In the genomic region with DNA sequence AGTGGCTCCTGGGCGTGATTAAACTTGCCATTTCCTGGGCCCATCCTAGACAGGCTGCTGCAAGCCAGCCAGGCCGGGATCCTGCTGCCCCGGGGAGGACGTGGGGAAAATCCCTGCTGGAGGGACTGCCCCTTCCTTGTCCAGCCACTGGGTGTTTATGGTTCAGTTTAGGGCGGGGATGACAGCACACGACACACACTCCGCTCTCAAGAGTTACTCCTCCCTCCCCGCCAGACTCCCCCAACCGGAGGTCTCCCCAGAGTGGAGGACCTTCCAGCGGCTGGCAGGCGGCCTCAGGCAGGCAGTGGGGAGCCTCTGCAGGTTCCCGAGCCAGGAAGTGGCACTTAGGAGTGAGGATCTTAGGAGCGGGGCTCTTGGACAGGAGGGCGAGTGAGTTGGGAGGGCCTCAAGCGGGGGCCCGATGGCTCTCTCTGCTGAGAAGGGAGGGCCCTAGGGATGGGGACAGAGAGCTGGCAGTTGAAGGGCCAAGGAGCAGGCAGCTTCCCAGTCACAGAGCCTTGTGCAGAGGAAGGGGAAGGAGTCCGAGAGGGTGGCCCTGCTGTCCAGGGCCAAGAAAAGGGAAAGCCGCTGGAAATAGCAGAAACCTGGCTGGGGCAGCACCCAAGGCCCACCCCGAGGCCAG, we compare ENCODE assay signal across 12 cellular contexts. TPM values are rescaled to one million over a fixed set of nuclear protein-coding genes. Genes with fewer than 3 reads are reported as not detected.
A peak's percentile ranks its signal among the peaks of the same experiment; 100 is the strongest.
DNase-seq lines count a peak whose midpoint lies in the region; ATAC-seq, FAIRE-seq and TF ChIP-seq lines count a peak whose summit lies in the region.
"Had no signal": no experiment of that assay in that cellular context is flagged by ENCODE, and none has a peak within 500 bp of the region (broad histone marks: within the 10 kb centered on the region; RNA-seq: fewer than 3 reads in every experiment).

No MANE protein-coding gene starts in this region.

- no peak overlapping the region for H3K9ac ChIP-seq in mammary epithelial cell (ENCODE audit: insufficient read depth, low read length)
- H3K9ac ChIP-seq: KMS-11 had no signal

- TF ChIP-seq CTCF in bronchial epithelial cell (IDR thresholded peaks at IDR 0.05; ENCODE audit: insufficient read depth, low read length, severe bottlenecking): no peak
- no peak for TF ChIP-seq CTCF in mammary epithelial cell (conservative IDR thresholded peaks at IDR 0.05 in 1 of 2, IDR thresholded peaks at IDR 0.05 in 1 of 2; ENCODE audit: extremely low read depth in 1 of 2, insufficient read depth in 1 of 2, low read depth in 1 of 2, low read length in 2 of 2)

- H3K79me2 ChIP-seq in mammary epithelial cell (ENCODE audit: insufficient read depth, low read length): no peaks in the 10 kb centered on the region

- H3K27me3 Mint-ChIP-seq in activated CD8-positive, alpha-beta memory T cell treated with anti-CD3 and anti-CD28 coated beads, Interleukin-2, amount 10 ng/mL, durations not matched to agents 7 days and 5 days: no peaks in the 10 kb centered on the region
- no peaks in the 10 kb centered on the region for H3K27me3 Mint-ChIP-seq in natural killer cell treated with Interleukin-12 subunit alpha and Interleukin-12 subunit beta and Interleukin-15 and Interleukin-18, amount 100 ng/mL, for 72 hours

- H2AFZ ChIP-seq in mammary epithelial cell (ENCODE audit: low read depth, low read length): no peak overlapping the region

- no TSS peak for BruUV-seq in mammary epithelial cell (replicated peaks; lab: Mats Ljungman, UMichigan)

- no peak overlapping the region for H3K4me3 Mint-ChIP-seq in activated CD8-positive, alpha-beta memory T cell treated with anti-CD3 and anti-CD28 coated beads, Interleukin-2, amount 10 ng/mL, durations not matched to agents 7 days and 5 days
- H3K4me3 Mint-ChIP-seq in natural killer cell treated with Interleukin-12 subunit alpha and Interleukin-12 subunit beta and Interleukin-15 and Interleukin-18, amount 100 ng/mL, for 72 hours: peak overlapping the region; percentile 76

- H3K9me3 ChIP-seq in mammary epithelial cell (replicated peaks; ENCODE audit: insufficient read depth, low read length): no peaks in the 10 kb centered on the region

- peaks cover 71% of the 10 kb centered on the region for H3K4me1 Mint-ChIP-seq in activated CD8-positive, alpha-beta memory T cell treated with anti-CD3 and anti-CD28 coated beads, Interleukin-2, amount 10 ng/mL, durations not matched to agents 7 days and 5 days
- peaks cover 38 to 58% of the 10 kb centered on the region in 2 donors for H3K4me1 Mint-ChIP-seq in natural killer cell treated with Interleukin-12 subunit alpha and Interleukin-12 subunit beta and Interleukin-15 and Interleukin-18, amount 100 ng/mL, for 72 hours (ENCODE audit: low read depth in 2 of 2)

- 78% methylated on average over 12 of the region's 19 CpGs for WGBS in mammary epithelial cell (ENCODE audit: low coverage, missing lambda C conversion rate)

- intact Hi-C loops in mammary epithelial cell (cut with micrococcal nuclease): no loop called here

- peaks cover 27% of the 10 kb centered on the region for H3K36me3 Mint-ChIP-seq in activated CD8-positive, alpha-beta memory T cell treated with anti-CD3 and anti-CD28 coated beads, Interleukin-2, amount 10 ng/mL, durations not matched to agents 7 days and 5 days
- H3K36me3 Mint-ChIP-seq in natural killer cell treated with Interleukin-12 subunit alpha and Interleukin-12 subunit beta and Interleukin-15 and Interleukin-18, amount 100 ng/mL, for 72 hours: no peaks in the 10 kb centered on the region

- no peaks in the 10 kb centered on the region for H4K20me1 ChIP-seq in mammary epithelial cell (ENCODE audit: insufficient read depth, low read length)

- H3K36me3 ChIP-seq in bronchial epithelial cell (ENCODE audit: control insufficient read depth, insufficient read depth, low read length) (no peaks in the 10 kb centered on the region), mammary epithelial cell (ENCODE audit: insufficient read depth, low read length) (no peaks in the 10 kb centered on the region)

- H3K4me2 ChIP-seq in mammary epithelial cell (ENCODE audit: insufficient read depth, low read depth, low read length): no peak overlapping the region
- H3K4me2 ChIP-seq: KMS-11 had no signal

- CTCF ChIA-PET in activated CD8-positive, alpha-beta memory T cell treated with anti-CD3 and anti-CD28 coated beads, Interleukin-2, amount 10 ng/mL, durations not matched to agents 7 days and 5 days (lab: Charles Lee): interaction anchor here (0.6 to 7.6 kb wide), 4 partner anchors 10 to 54 kb away, joined by 3 to 62 read pairs (median 6); partner anchors contain the start of gene CAPN10
- CTCF ChIA-PET in mammary epithelial cell (lab: Charles Lee; ENCODE audit: low non-redundant PET): no interaction called here

- H3K4me3 ChIP-seq in bronchial epithelial cell (ENCODE audit: low read depth, low read length): no peak overlapping the region
- H3K4me3 ChIP-seq in mammary epithelial cell (replicated peaks in 1 of 3; ENCODE audit: insufficient read depth in 1 of 3, low read depth in 2 of 3, low read length in 3 of 3): no peak overlapping the region

- H3K4me1 ChIP-seq in mammary epithelial cell (ENCODE audit: insufficient read depth, low read length): no peaks in the 10 kb centered on the region

- no peak for ATAC-seq in activated CD8-positive, alpha-beta memory T cell treated with anti-CD3 and anti-CD28 coated beads, Interleukin-2, amount 10 ng/mL, durations not matched to agents 7 days and 5 days
- ATAC-seq in natural killer cell treated with Interleukin-12 subunit alpha and Interleukin-12 subunit beta and Interleukin-15 and Interleukin-18, amount 100 ng/mL, for 72 hours: no peak
- ATAC-seq in GM21717 (IDR thresholded peaks at IDR 0.05; ENCODE audit: unreplicated experiment): no peak

- DNase-seq in activated CD8-positive, alpha-beta memory T cell treated with anti-CD3 and anti-CD28 coated beads, Interleukin-2, amount 10 ng/mL, durations not matched to agents 7 days and 5 days: no peak
- no peak for DNase-seq in activated CD8-positive, alpha-beta memory T cell treated with anti-CD3 and anti-CD28 coated beads for 24 hours
- DNase-seq in HK-2 (ENCODE audit: unreplicated experiment) (peak; percentile 53), bronchial epithelial cell (ENCODE audit: low read depth) (peak; percentile 31), mammary epithelial cell (no peak), DMS53 treated with DMSO at 0.1 percent for 48 hours (lab: John Stamatoyannopoulos, UW; ENCODE audit: unreplicated experiment) (no peak)
- DNase-seq in natural killer cell treated with Interleukin-12 subunit alpha and Interleukin-12 subunit beta and Interleukin-15 and Interleukin-18, amount 100 ng/mL, for 72 hours (ENCODE audit: low spot score): peak; percentile 66
- DNase-seq: foreskin melanocyte, NCI-H1930, occipital lobe had no signal

- in situ Hi-C loops in mammary epithelial cell (cut with MboI; ENCODE audit: low sequenced_read_pairs in 2 of 2): no loop called here

- dilution Hi-C loops in mammary epithelial cell (cut with HindIII; ENCODE audit: low sequenced_read_pairs): no loop called here

- H3K27me3 ChIP-seq in bronchial epithelial cell (ENCODE audit: control insufficient read depth, insufficient read depth, low read length) (no peaks in the 10 kb centered on the region), mammary epithelial cell (ENCODE audit: insufficient read depth, low read length) (no peaks in the 10 kb centered on the region)

- no peak for FAIRE-seq in bronchial epithelial cell (lab: Jason Lieb, UNC)

- H3K27ac Mint-ChIP-seq in activated CD8-positive, alpha-beta memory T cell treated with anti-CD3 and anti-CD28 coated beads, Interleukin-2, amount 10 ng/mL, durations not matched to agents 7 days and 5 days: peak overlapping the region; percentile 56
- peak overlapping the region; percentile 74 to 93 for H3K27ac Mint-ChIP-seq in natural killer cell treated with Interleukin-12 subunit alpha and Interleukin-12 subunit beta and Interleukin-15 and Interleukin-18, amount 100 ng/mL, for 72 hours

- no peak overlapping the region for H3K27ac ChIP-seq in mammary epithelial cell (ENCODE audit: insufficient read depth, low read depth, low read length)
- H3K27ac ChIP-seq: KMS-11 had no signal

- H3K9me3 Mint-ChIP-seq in activated CD8-positive, alpha-beta memory T cell treated with anti-CD3 and anti-CD28 coated beads, Interleukin-2, amount 10 ng/mL, durations not matched to agents 7 days and 5 days (ENCODE audit: low read depth): peaks cover 5% of the 10 kb centered on the region
- peaks cover 3% of the 10 kb centered on the region for H3K9me3 Mint-ChIP-seq in natural killer cell treated with Interleukin-12 subunit alpha and Interleukin-12 subunit beta and Interleukin-15 and Interleukin-18, amount 100 ng/mL, for 72 hours

RNA-seq across cellular contexts. Expression of gene GPR35, which starts 5.7 kb away (rescaled TPM):
- total RNA-seq in activated CD8-positive, alpha-beta memory T cell treated with anti-CD3 and anti-CD28 coated beads, Interleukin-2, amount 10 ng/mL, durations not matched to agents 7 days and 5 days: 10 to 100 TPM; 14.4 to 35.4 TPM
- total RNA-seq in bronchial epithelial cell: 0.26 and 0.38 TPM in 2 replicates
- total RNA-seq in natural killer cell treated with Interleukin-12 subunit alpha and Interleukin-12 subunit beta and Interleukin-15 and Interleukin-18, amount 100 ng/mL, for 72 hours: 1 to 10 TPM; 5.9 to 7.6 TPM
- under 1 TPM; 0.17 to 0.28 TPM for total RNA-seq in mammary epithelial cell
- polyA plus RNA-seq in mammary epithelial cell: 0.06 TPM
- polyA minus RNA-seq in mammary epithelial cell: 2.1 TPM

RNA-seq across cellular contexts. Expression of gene CAPN10, which starts 33.1 kb away (rescaled TPM):
- 10 to 100 TPM; 54.0 to 75.8 TPM for total RNA-seq in activated CD8-positive, alpha-beta memory T cell treated with anti-CD3 and anti-CD28 coated beads, Interleukin-2, amount 10 ng/mL, durations not matched to agents 7 days and 5 days
- total RNA-seq in bronchial epithelial cell (13.4 and 22.4 TPM in 2 replicates), mammary epithelial cell (10 to 100 TPM; 16.0 to 27.7 TPM)
- total RNA-seq in natural killer cell treated with Interleukin-12 subunit alpha and Interleukin-12 subunit beta and Interleukin-15 and Interleukin-18, amount 100 ng/mL, for 72 hours: 10 to 100 TPM; 50.4 to 73.9 TPM
- polyA plus RNA-seq in mammary epithelial cell: 8.9 TPM
- 4.7 TPM for polyA minus RNA-seq in mammary epithelial cell

RNA-seq across cellular contexts. Expression of gene RNPEPL1, which starts 51.3 kb away (rescaled TPM):
- 100 to 1,000 TPM; 101 to 152 TPM for total RNA-seq in activated CD8-positive, alpha-beta memory T cell treated with anti-CD3 and anti-CD28 coated beads, Interleukin-2, amount 10 ng/mL, durations not matched to agents 7 days and 5 days
- total RNA-seq in bronchial epithelial cell (10.8 and 12.3 TPM in 2 replicates), mammary epithelial cell (10 to 100 TPM; 12.5 to 40.6 TPM)
- total RNA-seq in natural killer cell treated with Interleukin-12 subunit alpha and Interleukin-12 subunit beta and Interleukin-15 and Interleukin-18, amount 100 ng/mL, for 72 hours: 10 to 100 TPM; 60.9 to 67.6 TPM
- polyA plus RNA-seq in mammary epithelial cell: 12.8 TPM
- polyA minus RNA-seq in mammary epithelial cell: 42.5 TPM

RNA-seq across cellular contexts. Expression of gene DUSP28, which starts 59.5 kb away (rescaled TPM):
- total RNA-seq in activated CD8-positive, alpha-beta memory T cell treated with anti-CD3 and anti-CD28 coated beads, Interleukin-2, amount 10 ng/mL, durations not matched to agents 7 days and 5 days: 10 to 100 TPM; 10.0 to 10.1 TPM
- total RNA-seq in bronchial epithelial cell (1.9 and 2.1 TPM in 2 replicates), mammary epithelial cell (1 to 10 TPM; 2.8 to 3.2 TPM)
- total RNA-seq in natural killer cell treated with Interleukin-12 subunit alpha and Interleukin-12 subunit beta and Interleukin-15 and Interleukin-18, amount 100 ng/mL, for 72 hours: 1 to 10 TPM; 6.1 to 6.3 TPM
- 2.6 TPM for polyA plus RNA-seq in mammary epithelial cell
- 0.62 TPM for polyA minus RNA-seq in mammary epithelial cell

Comparison
In these comparisons a context has a peak if more than half of its experiments do, and no peak if none do; other contexts are left out.
1. DNase-seq: peak in HK-2 (single experiment), bronchial epithelial cell (single experiment) and natural killer cell treated with Interleukin-12 subunit alpha and Interleukin-12 subunit beta and Interleukin-15 and Interleukin-18, amount 100 ng/mL, for 72 hours (single experiment); none in activated CD8-positive, alpha-beta memory T cell treated with anti-CD3 and anti-CD28 coated beads, Interleukin-2, amount 10 ng/mL, durations not matched to agents 7 days and 5 days (single experiment), activated CD8-positive, alpha-beta memory T cell treated with anti-CD3 and anti-CD28 coated beads for 24 hours (single experiment), mammary epithelial cell (single experiment) and DMS53 treated with DMSO at 0.1 percent for 48 hours (single experiment).